10 cellular contexts compared by ENCODE assay signal in genomic region chr4:6918345-6918744, GRCh38. TPM values are rescaled to one million over a fixed set of nuclear protein-coding genes. Genes with fewer than 3 reads are reported as not detected.
DNase-seq lines count a peak whose midpoint lies in the region; ATAC-seq, FAIRE-seq and TF ChIP-seq lines count a peak whose summit lies in the region.
"Had no signal": no experiment of that assay in that cellular context is flagged by ENCODE, and none has a peak within 500 bp of the region (broad histone marks: within the 10 kb centered on the region; RNA-seq: fewer than 3 reads in every experiment).

No MANE protein-coding gene starts in this region.

- TF ChIP-seq CTCF in A549 (IDR thresholded peaks at IDR 0.05) (no peak), HEK293 (tag by site-specific recombination; IDR thresholded peaks at IDR 0.05) (no peak), lower lobe of right lung (IDR thresholded peaks at IDR 0.05) (no peak)

- no peak overlapping the region for H3K4me3 ChIP-seq in A549
- H3K4me3 ChIP-seq in HEK293 (ENCODE audit: low read depth, low read length) = no peak overlapping the region
- H3K4me3 ChIP-seq in lower lobe of right lung = no peak overlapping the region

- H3K27ac ChIP-seq in A549 (peak overlapping the region; percentile 78 to 82), HEK293 (ENCODE audit: extremely low read depth, low read depth, low read length) (no peak overlapping the region), lower lobe of right lung (peak overlapping the region; percentile 84)

- no peak for TF ChIP-seq RAD21 in A549 (conservative IDR thresholded peaks at IDR 0.05 in 1 of 2, IDR thresholded peaks at IDR 0.05 in 1 of 2)

- intact Hi-C loops in lower lobe of right lung (cut with DNase I) = no loop called here

- H3K9me3 ChIP-seq in A549 = no peaks in the 10 kb centered on the region
- no peaks in the 10 kb centered on the region for H3K9me3 ChIP-seq in HEK293 (ENCODE audit: control insufficient read depth, insufficient read depth, low read depth, low read length)
- no peaks in the 10 kb centered on the region for H3K9me3 ChIP-seq in lower lobe of right lung

- ATAC-seq in A549 (no peak), lower lobe of right lung (no peak), GM19455 (IDR thresholded peaks at IDR 0.05; ENCODE audit: unreplicated experiment) (no peak)

- FAIRE-seq in A549 (lab: Jason Lieb, UNC) = no peak

- POLR2A ChIA-PET in A549 (lab: Yijun Ruan, JAX) (no interaction called here), HEK293 (lab: Yijun Ruan, JAX) (no interaction called here)

- H3K4me1 ChIP-seq in A549 = peaks cover 32% of the 10 kb centered on the region
- peaks cover 6% of the 10 kb centered on the region for H3K4me1 ChIP-seq in HEK293 (ENCODE audit: control insufficient read depth, insufficient read depth, low read length)
- peaks cover 68% of the 10 kb centered on the region for H3K4me1 ChIP-seq in lower lobe of right lung

- H3K4me2 ChIP-seq in A549 = peak overlapping the region; percentile 89

- no peaks in the 10 kb centered on the region for H3K27me3 ChIP-seq in lower lobe of right lung (ENCODE audit: low read depth)

- H3K36me3 ChIP-seq in HEK293 (ENCODE audit: control insufficient read depth in 2 of 2, insufficient read depth in 1 of 2, low read length in 2 of 2) (peaks cover 0 to 3% of the 10 kb centered on the region in 2 experiments; a peak in 1 of 3 replicates), lower lobe of right lung (peaks cover 4% of the 10 kb centered on the region)

- TF ChIP-seq EP300 in A549 (IDR thresholded peaks at IDR 0.05) = no peak

- WGBS in A549 (ENCODE audit: missing lambda C conversion rate) = 86% methylated on average over 7 of the region's 7 CpGs

- CTCF ChIA-PET in A549 (lab: Yijun Ruan, JAX) (interaction anchor here (1.1 kb wide), 1 partner anchor 11 kb away, joined by 3 read pairs; no protein-coding TSS in a partner anchor), HEK293 (lab: Yijun Ruan, JAX) (interaction anchor here (1.0 to 1.1 kb wide), 2 partner anchors 56 to 229 kb away, joined by 3 read pairs; no protein-coding TSS in a partner anchor)

- DNase-seq in A549 (ENCODE audit: low read depth in 1 of 2, low spot score in 1 of 2) = no peak
- DNase-seq in activated effector memory CD4-positive, alpha-beta T cell treated with Interleukin-2 at 50 U/mL for 16 hours = peak; percentile 25
- DNase-seq in lower lobe of right lung = no peak
- no peak for DNase-seq in LoVo (ENCODE audit: low spot score)
- DNase-seq in globus pallidus (ENCODE audit: low spot score) = no peak
- DNase-seq in SK-N-DZ (ENCODE audit: low spot score) = no peak
- DNase-seq: MM.1S, T-helper 9 cell had no signal

- TF ChIP-seq POLR2A in A549 (IDR thresholded peaks at IDR 0.05; ENCODE audit: low read length) = no peak

TF ChIP-seq in A549, 52 proteins besides CTCF, POLR2A, EP300 and RAD21 (continues in another document):
- no peak for TF ChIP-seq KDM5A (IDR thresholded peaks at IDR 0.05)
- TF ChIP-seq REST (IDR thresholded peaks at IDR 0.05) = no peak
- TF ChIP-seq ATOH8 (CRISPR knock-in tag; IDR thresholded peaks at IDR 0.05; ENCODE audit: low read depth) = no peak
- no peak for TF ChIP-seq KDM1A (IDR thresholded peaks at IDR 0.05; ENCODE audit: low read depth)
- TF ChIP-seq FOSL2 (IDR thresholded peaks at IDR 0.05) = no peak
- TF ChIP-seq FOSL2 (CRISPR knock-in tag; IDR thresholded peaks at IDR 0.05) = no peak

TF ChIP-seq in HEK293, 187 proteins besides CTCF, POLR2A, EP300 and RAD21:
- no peak for TF ChIP-seq ZNF121 (tag by site-specific recombination; IDR thresholded peaks at IDR 0.05)
- TF ChIP-seq FEZF1 (tag by site-specific recombination; IDR thresholded peaks at IDR 0.05) = peak; percentile 30; the same call in 1 of the 2 replicates
- no peak for TF ChIP-seq GLIS1 (tag by site-specific recombination; IDR thresholded peaks at IDR 0.05)
TF ChIP-seq in HEK293: peak in this region for 1.

RNA-seq across cellular contexts. Expression of gene TBC1D14, which starts 8.7 kb away (rescaled TPM):
- polyA plus RNA-seq in A549 (2011; rRNA removed) (35.8 and 39.0 TPM in 2 replicates), A549 (2017; fragmentation: RNase III; extraction: RNeasy Plus Mini Kit Qiagen cat#74134 plus additional on column Dnase treatment) (25.4 to 30.2 TPM (median 28.3 TPM) in 3 replicates)
- polyA plus RNA-seq in A549 (2012; cell fraction: cytosol; rRNA removed) = 29.8 and 36.1 TPM in 2 replicates
- 25.3 and 31.9 TPM in 2 replicates for polyA plus RNA-seq in A549 (2012; cell fraction: nucleus; rRNA removed)
- polyA minus RNA-seq in A549 (2011; rRNA and poly(A)+ RNA removed) = 37.2 and 39.4 TPM in 2 replicates
- 60.7 TPM for total RNA-seq in lower lobe of right lung
- 69.7 and 78.5 TPM in 2 replicates for polyA plus RNA-seq in SK-N-DZ (2014; cell fraction: cytosol; rRNA removed)
- 38.1 and 38.4 TPM in 2 replicates for polyA plus RNA-seq in SK-N-DZ (2014; cell fraction: nucleus; rRNA removed)
